10 cellular contexts compared by ENCODE assay signal in genomic region chr14:68376067-68376810, GRCh38.
A peak's percentile ranks its signal among the peaks of the same experiment; 100 is the strongest.
DNase-seq lines count a peak whose midpoint lies in the region; ATAC-seq and TF ChIP-seq lines count a peak whose summit lies in the region.
"Had no signal": no experiment of that assay in that cellular context is flagged by ENCODE, and none has a peak within 500 bp of the region (broad histone marks: within the 10 kb centered on the region; RNA-seq: fewer than 3 reads in every experiment).

No MANE protein-coding gene starts in this region.

- peaks cover 83% of the 10 kb centered on the region for H3K4me1 Mint-ChIP-seq in dendritic cell treated with granulocyte-macrophage colony-stimulating factor and Interleukin-4, amounts not matched to agents 40 ng/mL and 50 ng/mL, for 4 days (ENCODE audit: low read depth)
- H3K4me1 Mint-ChIP-seq in progenitor cell of endocrine pancreas (ENCODE audit: low read depth) = peaks cover 22% of the 10 kb centered on the region

- no peaks in the 10 kb centered on the region for H3K9me3 Mint-ChIP-seq in dendritic cell treated with granulocyte-macrophage colony-stimulating factor and Interleukin-4, amounts not matched to agents 40 ng/mL and 50 ng/mL, for 4 days
- H3K9me3 Mint-ChIP-seq in progenitor cell of endocrine pancreas (ENCODE audit: low read depth) = peaks cover 11% of the 10 kb centered on the region

- H3K4me2 ChIP-seq in BLaER1 = peak overlapping the region; percentile 35

- no peaks in the 10 kb centered on the region for H3K27me3 Mint-ChIP-seq in dendritic cell treated with granulocyte-macrophage colony-stimulating factor and Interleukin-4, amounts not matched to agents 40 ng/mL and 50 ng/mL, for 4 days
- H3K27me3 Mint-ChIP-seq in progenitor cell of endocrine pancreas = no peaks in the 10 kb centered on the region

- no peaks in the 10 kb centered on the region for H4K20me1 ChIP-seq in BLaER1

- H3K4me3 ChIP-seq in BLaER1 = no peak overlapping the region
- H3K4me3 ChIP-seq in Jurkat, Clone E6-1 (ENCODE audit: low read length) = no peak overlapping the region

- peaks cover 44% of the 10 kb centered on the region for H3K4me1 ChIP-seq in BLaER1

- H3K27ac ChIP-seq in BLaER1 = no peak overlapping the region

- no peak overlapping the region for H3K4me3 Mint-ChIP-seq in dendritic cell treated with granulocyte-macrophage colony-stimulating factor and Interleukin-4, amounts not matched to agents 40 ng/mL and 50 ng/mL, for 4 days
- no peak overlapping the region for H3K4me3 Mint-ChIP-seq in progenitor cell of endocrine pancreas (ENCODE audit: low read depth)

- H3K27ac Mint-ChIP-seq in dendritic cell treated with granulocyte-macrophage colony-stimulating factor and Interleukin-4, amounts not matched to agents 40 ng/mL and 50 ng/mL, for 4 days = peak overlapping the region; percentile 95
- peak overlapping the region; percentile 15 for H3K27ac Mint-ChIP-seq in progenitor cell of endocrine pancreas

- peaks cover 21% of the 10 kb centered on the region for H3K9me3 ChIP-seq in BLaER1

- no peaks in the 10 kb centered on the region for H3K27me3 ChIP-seq in BLaER1

- ATAC-seq in GM21737 (IDR thresholded peaks at IDR 0.05; ENCODE audit: unreplicated experiment) = no peak

- intact Hi-C loops in dendritic cell treated with granulocyte-macrophage colony-stimulating factor and Interleukin-4, amounts not matched to agents 40 ng/mL and 50 ng/mL, for 4 days (cut with micrococcal nuclease) = no loop called here

- no peaks in the 10 kb centered on the region for H3K36me3 ChIP-seq in BLaER1

- no peaks in the 10 kb centered on the region for H3K36me3 Mint-ChIP-seq in dendritic cell treated with granulocyte-macrophage colony-stimulating factor and Interleukin-4, amounts not matched to agents 40 ng/mL and 50 ng/mL, for 4 days (ENCODE audit: low read depth)
- H3K36me3 Mint-ChIP-seq in progenitor cell of endocrine pancreas (ENCODE audit: insufficient read depth) = peaks cover 7% of the 10 kb centered on the region

- H3K9ac ChIP-seq in BLaER1 = no peak overlapping the region

- no peak for TF ChIP-seq CTCF in progenitor cell of endocrine pancreas (IDR thresholded peaks at IDR 0.05; ENCODE audit: unreplicated experiment)

- DNase-seq in Jurkat, Clone E6-1 (ENCODE audit: low read depth, low spot score) = peak; percentile 18
- DNase-seq in progenitor cell of endocrine pancreas (ENCODE audit: low spot score, unreplicated experiment) = no peak
- DNase-seq in NCI-H2029 treated with DMSO at 0.1 percent for 48 hours (lab: John Stamatoyannopoulos, UW) = no peak
- no peak for DNase-seq in AG08395 (ENCODE audit: low spot score)
- no peak for DNase-seq in HPDE6-E6E7 (ENCODE audit: extremely low spot score)
- DNase-seq: islet precursor cell, posterior cingulate gyrus had no signal
